ENCODE assay signal across 1 cellular context in genomic region chr6:146857180-146857959, GRCh38.
TF ChIP-seq lines count a peak whose summit lies in the region.

No MANE protein-coding gene starts in this region.

TF ChIP-seq in K562, 482 proteins besides CTCF, POLR2A, EP300 and RAD21 (continued from another document and continues in another):
- TF ChIP-seq ZNF592 (IDR thresholded peaks at IDR 0.05) (peak; percentile 94), ZNF133 (CRISPR knock-in tag; IDR thresholded peaks at IDR 0.05) (no peak), SIX5 (IDR thresholded peaks at IDR 0.05; ENCODE audit: borderline replicate concordance in 1 of 2, insufficient read depth in 1 of 2, low read depth in 1 of 2, low read length in 2 of 2) (no peak), SP1 (CRISPR knock-in tag; IDR thresholded peaks at IDR 0.05) (peak; percentile 71), SETDB1 (IDR thresholded peaks at IDR 0.05; ENCODE audit: low read length) (no peak), SLC30A9 (CRISPR knock-in tag; IDR thresholded peaks at IDR 0.05) (no peak), MAFG (tag; conservative IDR thresholded peaks at IDR 0.05) (peak; percentile 71), MECOM (CRISPR knock-in tag; IDR thresholded peaks at IDR 0.05) (peak; percentile 81; the same call in 1 of the 2 replicates), KAT8 (IDR thresholded peaks at IDR 0.05; ENCODE audit: low read depth) (no peak), HEY1 (CRISPR knock-in tag; IDR thresholded peaks at IDR 0.05; ENCODE audit: borderline replicate concordance) (no peak), ZBTB2 (IDR thresholded peaks at IDR 0.05) (peak; percentile 13; the same call in 1 of the 2 replicates), TFAM (CRISPR knock-in tag; conservative IDR thresholded peaks at IDR 0.05) (no peak), RB1 (IDR thresholded peaks at IDR 0.05; ENCODE audit: low read depth) (peak; percentile 96), CTCFL (IDR thresholded peaks at IDR 0.05; ENCODE audit: borderline replicate concordance, insufficient read depth, low read depth, low read length, poor library complexity, severe bottlenecking) (peak; percentile 80), CBX8 (IDR thresholded peaks at IDR 0.05; ENCODE audit: borderline replicate concordance, extremely low read depth, low read depth, low read length, poor library complexity, severe bottlenecking) (no peak), CREB3L1 (IDR thresholded peaks at IDR 0.05; ENCODE audit: borderline replicate concordance, low read depth) (peak; percentile 33; the same call in 1 of the 2 replicates), SMC3 (conservative IDR thresholded peaks at IDR 0.05; ENCODE audit: insufficient read depth, low read depth, low read length) (peak; percentile 98), RERE (CRISPR knock-in tag; IDR thresholded peaks at IDR 0.05; ENCODE audit: borderline replicate concordance) (no peak), ESRRA (IDR thresholded peaks at IDR 0.05; ENCODE audit: borderline replicate concordance, low read depth) (peak; percentile 57; the same call in 1 of the 2 replicates), CREB5 (CRISPR knock-in tag; IDR thresholded peaks at IDR 0.05) (peak; percentile 57; the same call in 1 of the 2 replicates), SMARCE1 (IDR thresholded peaks at IDR 0.05) (0 out of 2 replicates have a peak, but pooled peaks have one; percentile 21), EGR1 (conservative IDR thresholded peaks at IDR 0.05) (no peak), GABPB1 (CRISPR knock-in tag; IDR thresholded peaks at IDR 0.05) (peak; percentile 72; the same call in 1 of the 2 replicates), NR2C1 (IDR thresholded peaks at IDR 0.05) (no peak), NR2C1 (tag; IDR thresholded peaks at IDR 0.05) (no peak), ZFP91 (CRISPR knock-in tag; IDR thresholded peaks at IDR 0.05) (no peak; the same call in 1 of the 2 replicates), CCAR2 (IDR thresholded peaks at IDR 0.05; ENCODE audit: low read depth, low read length) (no peak), TRIM25 (IDR thresholded peaks at IDR 0.05; ENCODE audit: borderline replicate concordance) (no peak), CREM (IDR thresholded peaks at IDR 0.05; ENCODE audit: low read depth) (peak; percentile 96), XRCC3 (IDR thresholded peaks at IDR 0.05) (no peak), RBBP5 (IDR thresholded peaks at IDR 0.05; ENCODE audit: borderline replicate concordance, insufficient read depth, low read length, poor library complexity, severe bottlenecking) (peak; percentile 69), ZNF76 (CRISPR knock-in tag; IDR thresholded peaks at IDR 0.05; ENCODE audit: borderline replicate concordance) (0 out of 2 replicates have a peak, but pooled peaks have one; percentile 67)
